Comparison of ENCODE assay signal across 18 cellular contexts in genomic region chr5:107157811-107158210, GRCh38.
A peak's percentile ranks its signal among the peaks of the same experiment; 100 is the strongest.
DNase-seq lines count a peak whose midpoint lies in the region; ATAC-seq lines count a peak whose summit lies in the region.
"Had no signal": no experiment of that assay in that cellular context is flagged by ENCODE, and none has a peak within 500 bp of the region (broad histone marks: within the 10 kb centered on the region; RNA-seq: fewer than 3 reads in every experiment).

No MANE protein-coding gene starts in this region.

- ATAC-seq in HG02759 (IDR thresholded peaks at IDR 0.05; ENCODE audit: unreplicated experiment) (no peak), HG02610 (IDR thresholded peaks at IDR 0.05; ENCODE audit: unreplicated experiment) (no peak)

- peak; percentile 94 for DNase-seq in NCI-H524 treated with DMSO at 0.1 percent for 48 hours (lab: John Stamatoyannopoulos, UW)
- DNase-seq in ecto neural progenitor cell (ENCODE audit: low spot score) = peak; percentile 45
- DNase-seq in myocyte (ENCODE audit: low read depth) = peak; percentile 32
- DNase-seq in NCI-H1417 (lab: John Stamatoyannopoulos, UW) = no peak
- DNase-seq in NCI-H510A (lab: John Stamatoyannopoulos, UW) = no peak
- DNase-seq: CD4-positive, alpha-beta T cell; DMS79 treated with DMSO at 0.1 percent for 48 hours; GM23248; Kasumi-1; NCI-H1105; NCI-H1694 treated with DMSO at 0.1 percent for 48 hours; NCI-H2107; NCI-H226; NCI-H748 treated with DMSO at 0.1 percent for 48 hours; PC-9; SW 1271 had no signal

Comparison
In these comparisons a context has a peak if more than half of its experiments do, and no peak if none do; other contexts are left out.
1. DNase-seq: peak in NCI-H524 treated with DMSO at 0.1 percent for 48 hours (single experiment), ecto neural progenitor cell (single experiment) and myocyte (single experiment); none in NCI-H1417 (0 of 3) and NCI-H510A (single experiment).